In the genomic region with DNA sequence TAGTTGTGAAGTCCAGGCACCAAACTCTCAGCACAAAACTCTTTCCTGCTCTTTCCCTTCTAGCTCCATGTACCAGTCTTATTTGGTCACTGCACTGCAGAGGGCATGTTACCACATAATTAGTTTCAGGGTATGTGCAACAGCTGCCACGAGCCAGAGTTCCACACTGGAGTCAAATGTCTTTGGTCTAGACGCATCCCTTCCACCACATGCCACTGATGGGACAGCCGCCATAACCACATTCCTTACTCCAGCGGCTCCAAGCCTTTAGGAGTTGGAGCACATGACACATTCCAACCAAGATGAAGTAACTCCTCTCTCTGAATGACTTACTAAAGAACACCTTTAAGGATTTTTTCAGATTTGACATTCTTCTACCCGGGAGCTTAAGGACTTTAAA, we compare ENCODE assay signal across 13 cellular contexts.
DNase-seq lines count a peak whose midpoint lies in the region; ATAC-seq and TF ChIP-seq lines count a peak whose summit lies in the region.
"Had no signal": no experiment of that assay in that cellular context is flagged by ENCODE, and none has a peak within 500 bp of the region (broad histone marks: within the 10 kb centered on the region; RNA-seq: fewer than 3 reads in every experiment).

No MANE protein-coding gene starts in this region.

- peak; percentile 26 to 80 for DNase-seq in cardiac muscle cell (ENCODE audit: low read depth in 1 of 2, low spot score in 1 of 2)
- DNase-seq in Right ventricle myocardium inferior (ENCODE audit: missing footprints) = no peak
- peak; percentile 96 for DNase-seq in astrocyte of the hippocampus (ENCODE audit: low read depth, low spot score)
- DNase-seq in right cardiac atrium = peak in 2 of 3 donors; percentile 43 to 49
- DNase-seq in upper lobe of right lung = no peak
- no peak for DNase-seq in activated CD8-positive, alpha-beta memory T cell treated with anti-CD3 and anti-CD28 coated beads, Interleukin-2, amount 50 U/mL, for 4 hours
- no peak for DNase-seq in CD4-positive, alpha-beta memory T cell
- DNase-seq: activated naive CD4-positive, alpha-beta T cell treated with anti-CD3 and anti-CD28 coated beads, Interleukin-2, amount 50 U/mL, for 16 hours; NCI-H1436 treated with DMSO at 0.1 percent for 48 hours; T-cell had no signal

- no peak overlapping the region for H3K4me3 Mint-ChIP-seq in CD4-positive, alpha-beta memory T cell
- H3K4me3 Mint-ChIP-seq: T-cell had no signal

- CTCF ChIA-PET in CD4-positive, alpha-beta memory T cell (lab: Charles Lee; ENCODE audit: partially characterized antibody) = interaction anchor here (1.1 kb wide), 1 partner anchor 11 kb away, joined by 3 read pairs; no protein-coding TSS in a partner anchor

- peaks cover 0 to 6% of the 10 kb centered on the region in 2 donors for H3K27me3 Mint-ChIP-seq in CD4-positive, alpha-beta memory T cell

- POLR2A ChIA-PET in CD4-positive, alpha-beta memory T cell (lab: Charles Lee; ENCODE audit: partially characterized antibody) = no interaction called here

- H3K4me1 ChIP-seq in cardiac muscle cell (ENCODE audit: low read depth) = peaks cover 35% of the 10 kb centered on the region
- H3K4me1 ChIP-seq in right cardiac atrium (ENCODE audit: control insufficient read depth, insufficient read depth, low read length) = no peaks in the 10 kb centered on the region
- H3K4me1 ChIP-seq in upper lobe of right lung = no peaks in the 10 kb centered on the region
- no peaks in the 10 kb centered on the region for H3K4me1 ChIP-seq in CD4-positive, alpha-beta memory T cell (ENCODE audit: insufficient read depth, low read length)

- no peak for TF ChIP-seq CTCF in cardiac muscle cell (IDR thresholded peaks at IDR 0.05; ENCODE audit: low read depth, low read length)
- TF ChIP-seq CTCF in upper lobe of right lung (IDR thresholded peaks at IDR 0.05) = no peak

- H3K27ac Mint-ChIP-seq in CD4-positive, alpha-beta memory T cell = no peak overlapping the region
- H3K27ac Mint-ChIP-seq: T-cell had no signal

- H3K27me3 ChIP-seq in cardiac muscle cell (no peaks in the 10 kb centered on the region), right cardiac atrium (ENCODE audit: control insufficient read depth, insufficient read depth) (no peaks in the 10 kb centered on the region), upper lobe of right lung (no peaks in the 10 kb centered on the region)
- H3K27me3 ChIP-seq in CD4-positive, alpha-beta memory T cell (ENCODE audit: insufficient read depth, low read length) = no peaks in the 10 kb centered on the region

- H3K4me1 Mint-ChIP-seq in CD4-positive, alpha-beta memory T cell = no peaks in the 10 kb centered on the region
- H3K4me1 Mint-ChIP-seq: T-cell had no signal

- H3K9me3 ChIP-seq in cardiac muscle cell (ENCODE audit: low read depth) (no peaks in the 10 kb centered on the region), right cardiac atrium (ENCODE audit: control insufficient read depth, low read length) (no peaks in the 10 kb centered on the region), upper lobe of right lung (no peaks in the 10 kb centered on the region)
- no peaks in the 10 kb centered on the region for H3K9me3 ChIP-seq in CD4-positive, alpha-beta memory T cell (ENCODE audit: control insufficient read depth in 1 of 2, low read length in 2 of 2)
- H3K9me3 ChIP-seq: thoracic aorta had no signal

- ATAC-seq in Right ventricle myocardium inferior (no peak), right cardiac atrium (peak; percentile 23 to 70), upper lobe of right lung (peak; percentile 85), GM18907 (IDR thresholded peaks at IDR 0.05; ENCODE audit: unreplicated experiment) (no peak)
- ATAC-seq: sciatic nerve, T-cell had no signal

- H3K9me3 Mint-ChIP-seq in CD4-positive, alpha-beta memory T cell = no peaks in the 10 kb centered on the region
- H3K9me3 Mint-ChIP-seq: T-cell had no signal

- H3K27ac ChIP-seq in cardiac muscle cell = no peak overlapping the region
- H3K27ac ChIP-seq in right cardiac atrium (ENCODE audit: low read length) = no peak overlapping the region
- H3K27ac ChIP-seq in upper lobe of right lung = no peak overlapping the region
- H3K27ac ChIP-seq in CD4-positive, alpha-beta memory T cell (ENCODE audit: low read depth, low read length) = no peak overlapping the region
- H3K27ac ChIP-seq: thoracic aorta had no signal

- WGBS in right cardiac atrium = 49% methylated on average over 5 of the region's 5 CpGs

- H3K36me3 Mint-ChIP-seq in CD4-positive, alpha-beta memory T cell = no peaks in the 10 kb centered on the region
- H3K36me3 Mint-ChIP-seq: T-cell had no signal

- H3K4me3 ChIP-seq in cardiac muscle cell = no peak overlapping the region
- H3K4me3 ChIP-seq in right cardiac atrium (ENCODE audit: low read length) = no peak overlapping the region
- no peak overlapping the region for H3K4me3 ChIP-seq in upper lobe of right lung
- no peak overlapping the region for H3K4me3 ChIP-seq in CD4-positive, alpha-beta memory T cell (ENCODE audit: low read length in 2 of 2)
- H3K4me3 ChIP-seq: thoracic aorta had no signal

- H3K36me3 ChIP-seq in cardiac muscle cell (no peaks in the 10 kb centered on the region), upper lobe of right lung (no peaks in the 10 kb centered on the region)
- H3K36me3 ChIP-seq in CD4-positive, alpha-beta memory T cell (ENCODE audit: insufficient read depth, low read length) = no peaks in the 10 kb centered on the region
- H3K36me3 ChIP-seq: thoracic aorta had no signal

- intact Hi-C loops in Right ventricle myocardium inferior (cut with DNase I) (no loop called here), right cardiac atrium (cut with DNase I) (no loop called here), upper lobe of right lung (cut with DNase I) (no loop called here)
- intact Hi-C loops in CD4-positive, alpha-beta memory T cell (cut with micrococcal nuclease) = no loop called here

Comparison
In these comparisons a context has a peak if more than half of its experiments do, and no peak if none do; other contexts are left out.
1. DNase-seq: peak in cardiac muscle cell (2 of 2), astrocyte of the hippocampus (single experiment) and right cardiac atrium (2 of 3); none in Right ventricle myocardium inferior (single experiment), upper lobe of right lung (single experiment), activated CD8-positive, alpha-beta memory T cell treated with anti-CD3 and anti-CD28 coated beads, Interleukin-2, amount 50 U/mL, for 4 hours (single experiment) and CD4-positive, alpha-beta memory T cell (0 of 5).
2. ATAC-seq: peak in right cardiac atrium (2 of 2) and upper lobe of right lung (single experiment); none in Right ventricle myocardium inferior (single experiment) and GM18907 (single experiment).